ENCODE assay signal across 8 cellular contexts in genomic region chr17:81635431-81635830, GRCh38. TPM values are rescaled to one million over a fixed set of nuclear protein-coding genes. Genes with fewer than 3 reads are reported as not detected.
DNase-seq lines count a peak whose midpoint lies in the region; ATAC-seq and TF ChIP-seq lines count a peak whose summit lies in the region.

No MANE protein-coding gene starts in this region.

- H3K4me2 ChIP-seq in OCI-LY7 (ENCODE audit: low read length) (peak overlapping the region; percentile 87), neural cell (ENCODE audit: low read length) (peak overlapping the region; percentile 81)

- DNase-seq in Caki2 (ENCODE audit: low read depth) (peak; percentile 20), OCI-LY7 (ENCODE audit: low spot score) (no peak), endothelial cell (ENCODE audit: low spot score) (no peak), NCI-H345 (lab: John Stamatoyannopoulos, UW) (no peak), RPMI8226 (no peak), NCI-H1930 (lab: John Stamatoyannopoulos, UW) (no peak)

- peak overlapping the region; percentile 99 for H3K27ac Mint-ChIP-seq in endothelial cell (ENCODE audit: unreplicated experiment)

- H3K9me2 ChIP-seq in OCI-LY7 (ENCODE audit: insufficient read depth, low read length) (no peaks in the 10 kb centered on the region), neural cell (ENCODE audit: insufficient read depth, low read length) (no peaks in the 10 kb centered on the region)

- intact Hi-C loops in OCI-LY7 (cut with micrococcal nuclease; ENCODE audit: unreplicated experiment) = loop anchor here (5.0 kb wide), 1 partner anchor 83 kb away; the partner anchor contains the start of gene FAAP100

- H3F3A ChIP-seq in neural cell (ENCODE audit: insufficient read depth, low read length, poor library complexity, severe bottlenecking) = no peaks in the 10 kb centered on the region

- H3K27me3 Mint-ChIP-seq in endothelial cell (ENCODE audit: unreplicated experiment) = peaks cover 8% of the 10 kb centered on the region

- no peak for TF ChIP-seq EP300 in neural cell (conservative IDR thresholded peaks at IDR 0.05; ENCODE audit: poor library complexity, severe bottlenecking)

- H3K4me3 Mint-ChIP-seq in endothelial cell (ENCODE audit: unreplicated experiment) = peak overlapping the region; percentile 99

- no peak for TF ChIP-seq RAD21 in neural cell (conservative IDR thresholded peaks at IDR 0.05)

- POLR2A ChIA-PET in OCI-LY7 (lab: Charles Lee) = no interaction called here

- H3K9me3 Mint-ChIP-seq in endothelial cell (ENCODE audit: unreplicated experiment) = no peaks in the 10 kb centered on the region

- TSS peak; percentile 77 for BruUV-seq in OCI-LY7 (replicated peaks; lab: Mats Ljungman, UMichigan)

- CTCF ChIA-PET in OCI-LY7 (lab: Charles Lee; ENCODE audit: unreplicated experiment) = no interaction called here

- H3K4me1 ChIP-seq in OCI-LY7 (ENCODE audit: insufficient read depth, low read length, poor library complexity, severe bottlenecking) = peaks cover 15% of the 10 kb centered on the region

- H3K9me3 ChIP-seq in OCI-LY7 (ENCODE audit: low read length) (no peaks in the 10 kb centered on the region), neural cell (ENCODE audit: low read length) (no peaks in the 10 kb centered on the region)

- no peak for TF ChIP-seq CTCF in OCI-LY7 (conservative IDR thresholded peaks at IDR 0.05; ENCODE audit: low read length)
- TF ChIP-seq CTCF in endothelial cell (IDR thresholded peaks at IDR 0.05; ENCODE audit: unreplicated experiment) = no peak
- no peak for TF ChIP-seq CTCF in neural cell (IDR thresholded peaks at IDR 0.05; ENCODE audit: poor library complexity, severe bottlenecking)

- peaks cover 13% of the 10 kb centered on the region; the same call in 1 of the 2 replicates for H4K20me1 ChIP-seq in OCI-LY7 (ENCODE audit: insufficient read depth, low read length)
- no peaks in the 10 kb centered on the region for H4K20me1 ChIP-seq in neural cell (ENCODE audit: insufficient read depth)

- no peak for ATAC-seq in HG03457 (IDR thresholded peaks at IDR 0.05; ENCODE audit: unreplicated experiment)

- H3K79me2 ChIP-seq in OCI-LY7 (ENCODE audit: insufficient read depth, low read depth, low read length) (peaks cover 50% of the 10 kb centered on the region), neural cell (replicated peaks; ENCODE audit: insufficient read depth, low read length) (peaks cover 41% of the 10 kb centered on the region)

- peaks cover 9% of the 10 kb centered on the region for H3K36me3 Mint-ChIP-seq in endothelial cell (ENCODE audit: low read depth, unreplicated experiment)

- H2AFZ ChIP-seq in OCI-LY7 (ENCODE audit: low read length) (no peak overlapping the region), neural cell (ENCODE audit: low read depth, low read length) (no peak overlapping the region)

- H3K36me3 ChIP-seq in OCI-LY7 (ENCODE audit: insufficient read depth, low read length) (peaks cover 33% of the 10 kb centered on the region), neural cell (ENCODE audit: insufficient read depth, low read length) (no peaks in the 10 kb centered on the region)

- peaks cover 18% of the 10 kb centered on the region for H3K4me1 Mint-ChIP-seq in endothelial cell (ENCODE audit: unreplicated experiment)

- in situ Hi-C loops in Caki2 (cut with HindIII; ENCODE audit: low pct_unique_long_range_greater_than_20kb, low sequenced_read_pairs) = no loop called here

- H3K27me3 ChIP-seq in neural cell (ENCODE audit: insufficient read depth, low read depth, low read length) = no peaks in the 10 kb centered on the region

- H3K4me3 ChIP-seq in OCI-LY7 (ENCODE audit: low read depth, low read length, poor library complexity, severe bottlenecking) = peak overlapping the region; percentile 84
- peak overlapping the region; percentile 95 for H3K4me3 ChIP-seq in neural cell (ENCODE audit: low read length)

- H3K27ac ChIP-seq in OCI-LY7 (ENCODE audit: low read depth, low read length, poor library complexity, severe bottlenecking) = no peak overlapping the region
- no peak overlapping the region for H3K27ac ChIP-seq in neural cell (ENCODE audit: low read length)

- H3K9ac ChIP-seq in neural cell (ENCODE audit: low read length) = no peak overlapping the region

TF ChIP-seq in neural cell, 6 proteins besides CTCF, POLR2A, EP300 and RAD21:
- TF ChIP-seq SMC3 (conservative IDR thresholded peaks at IDR 0.05; ENCODE audit: poor library complexity) (no peak), EZH2 (IDR thresholded peaks at IDR 0.05; ENCODE audit: borderline replicate concordance, insufficient read depth, low read length, poor library complexity, severe bottlenecking) (no peak), MXI1 (conservative IDR thresholded peaks at IDR 0.05; ENCODE audit: poor library complexity, severe bottlenecking) (no peak), REST (IDR thresholded peaks at IDR 0.05; ENCODE audit: borderline replicate concordance) (no peak), POLR2AphosphoS5 (IDR thresholded peaks at IDR 0.05) (no peak), TAF1 (IDR thresholded peaks at IDR 0.05; ENCODE audit: low read depth) (no peak)

RNA-seq across cellular contexts. Expression of gene NPLOC4, which starts 1.5 kb away (rescaled TPM):
- total RNA-seq in Caki2 (2014; rRNA removed; shearing (Covaris generic); ENCODE audit: low replicate concordance) = 79.9 and 88.1 TPM in 2 replicates
- total RNA-seq in OCI-LY7 (2014; rRNA removed; shearing (Covaris generic)) = 59.4 and 69.6 TPM in 2 replicates
- 118 and 119 TPM in 2 replicates for total RNA-seq in OCI-LY7 (2022)
- total RNA-seq in endothelial cell (ENCODE audit: unreplicated experiment) = 133 TPM
- 32.3 and 42.9 TPM in 2 replicates for polyA plus RNA-seq in neural cell
- polyA minus RNA-seq in neural cell = 58.1 and 78.2 TPM in 2 replicates

RNA-seq across cellular contexts. Expression of gene TSPAN10, which starts 1.6 kb away (rescaled TPM):
- 9.6 and 18.9 TPM in 2 replicates for total RNA-seq in Caki2 (2014; rRNA removed; shearing (Covaris generic); ENCODE audit: low replicate concordance)
- 0.95 and 1.3 TPM in 2 replicates for total RNA-seq in OCI-LY7 (2014; rRNA removed; shearing (Covaris generic))
- total RNA-seq in OCI-LY7 (2022) (1.7 and 2.4 TPM in 2 replicates), endothelial cell (ENCODE audit: unreplicated experiment) (2.5 TPM)
- not detected in 2 replicates for polyA plus RNA-seq in neural cell
- polyA minus RNA-seq in neural cell = 0.35 TPM in 1 of 2 replicates, not detected in the other

RNA-seq across cellular contexts. Expression of gene PDE6G, which starts 20.9 kb away (rescaled TPM):
- total RNA-seq in Caki2 (2014; rRNA removed; shearing (Covaris generic); ENCODE audit: low replicate concordance) = 1.4 TPM in 1 of 2 replicates, not detected in the other
- not detected in 2 replicates for total RNA-seq in OCI-LY7 (2014; rRNA removed; shearing (Covaris generic))
- total RNA-seq in OCI-LY7 (2022) (0.44 TPM in 1 of 2 replicates, not detected in the other), endothelial cell (ENCODE audit: unreplicated experiment) (1.1 TPM)
- polyA plus RNA-seq in neural cell = not detected in 2 replicates
- polyA minus RNA-seq in neural cell = not detected in 2 replicates

RNA-seq across cellular contexts. Expression of gene OXLD1, which starts 31.0 kb away (rescaled TPM):
- total RNA-seq in Caki2 (2014; rRNA removed; shearing (Covaris generic); ENCODE audit: low replicate concordance) = 76.2 and 103 TPM in 2 replicates
- 148 and 151 TPM in 2 replicates for total RNA-seq in OCI-LY7 (2014; rRNA removed; shearing (Covaris generic))
- total RNA-seq in OCI-LY7 (2022) = 116 and 121 TPM in 2 replicates
- 22.4 TPM for total RNA-seq in endothelial cell (ENCODE audit: unreplicated experiment)
- polyA plus RNA-seq in neural cell = 61.0 and 64.2 TPM in 2 replicates
- polyA minus RNA-seq in neural cell = 23.8 and 29.7 TPM in 2 replicates

RNA-seq across cellular contexts. Expression of gene CCDC137, which starts 31.1 kb away (rescaled TPM):
- 33.8 and 39.2 TPM in 2 replicates for total RNA-seq in Caki2 (2014; rRNA removed; shearing (Covaris generic); ENCODE audit: low replicate concordance)
- total RNA-seq in OCI-LY7 (2014; rRNA removed; shearing (Covaris generic)) = 39.4 and 39.9 TPM in 2 replicates
- total RNA-seq in OCI-LY7 (2022) (61.1 and 61.4 TPM in 2 replicates), endothelial cell (ENCODE audit: unreplicated experiment) (31.8 TPM)
- 12.2 and 16.1 TPM in 2 replicates for polyA plus RNA-seq in neural cell
- 11.1 and 11.4 TPM in 2 replicates for polyA minus RNA-seq in neural cell
